Comparison of ENCODE assay signal across 28 cellular contexts in genomic region chr4:100839712-100840111, GRCh38.
"Had no signal": no experiment of that assay in that cellular context is flagged by ENCODE, and none has a peak within 500 bp of the region (broad histone marks: within the 10 kb centered on the region; RNA-seq: fewer than 3 reads in every experiment).

No MANE protein-coding gene starts in this region.

- H3K27me3 ChIP-seq: colonic mucosa, dorsolateral prefrontal cortex, esophagus muscularis mucosa, esophagus squamous epithelium, foreskin keratinocyte, gastrocnemius medialis, gastroesophageal sphincter, heart left ventricle, heart right ventricle had no signal

- H3K27ac Mint-ChIP-seq: dendritic cell treated with granulocyte-macrophage colony-stimulating factor and Interleukin-4, amounts not matched to agents 40 ng/mL and 50 ng/mL, for 4 days; effector memory CD8-positive, alpha-beta T cell; endodermal cell had no signal

- H3K36me3 ChIP-seq: colonic mucosa, esophagus muscularis mucosa, esophagus squamous epithelium, gastrocnemius medialis, gastroesophageal sphincter, heart left ventricle, heart right ventricle had no signal

- ATAC-seq: effector memory CD8-positive, alpha-beta T cell; esophagus mucosa; foreskin keratinocyte; gastrocnemius medialis; gastroesophageal sphincter; heart left ventricle; heart right ventricle had no signal

- FAIRE-seq: colon, endometrium, endothelial cell of umbilical vein had no signal

- H3K4me1 ChIP-seq: colonic mucosa, esophagus muscularis mucosa, esophagus squamous epithelium, foreskin keratinocyte, gastrocnemius medialis, gastroesophageal sphincter, heart left ventricle, heart right ventricle had no signal

- DNase-seq: colonic mucosa; cortex of kidney; dermis blood vessel endothelial cell; dorsolateral prefrontal cortex; effector CD4-positive, alpha-beta T cell; effector CD8-positive, alpha-beta T cell; effector memory CD4-positive, alpha-beta T cell; effector memory CD8-positive, alpha-beta T cell; endodermal cell; erythroblast; esophagus squamous epithelium; foreskin fibroblast; foreskin keratinocyte; foreskin melanocyte; gastrocnemius medialis; glutamatergic neuron; head of caudate nucleus; heart left ventricle; heart right ventricle had no signal

- H3K4me3 ChIP-seq: colonic mucosa, coronary artery, dorsolateral prefrontal cortex, esophagus muscularis mucosa, esophagus squamous epithelium, gastrocnemius medialis, gastroesophageal sphincter, heart left ventricle, heart right ventricle had no signal

- H3K4me3 Mint-ChIP-seq: dendritic cell treated with granulocyte-macrophage colony-stimulating factor and Interleukin-4, amounts not matched to agents 40 ng/mL and 50 ng/mL, for 4 days; effector memory CD8-positive, alpha-beta T cell; endodermal cell had no signal

- H3K9me3 Mint-ChIP-seq: dendritic cell treated with granulocyte-macrophage colony-stimulating factor and Interleukin-4, amounts not matched to agents 40 ng/mL and 50 ng/mL, for 4 days; effector memory CD8-positive, alpha-beta T cell had no signal

- H3K9me3 ChIP-seq: colonic mucosa, esophagus muscularis mucosa, esophagus squamous epithelium, gastrocnemius medialis, gastroesophageal sphincter, heart left ventricle, heart right ventricle had no signal

- H3K27ac ChIP-seq: colonic mucosa, coronary artery, dorsolateral prefrontal cortex, epithelial cell of prostate, esophagus muscularis mucosa, esophagus squamous epithelium, foreskin keratinocyte, gastrocnemius medialis, gastroesophageal sphincter, heart left ventricle, heart right ventricle had no signal

- H3K27me3 Mint-ChIP-seq: dendritic cell treated with granulocyte-macrophage colony-stimulating factor and Interleukin-4, amounts not matched to agents 40 ng/mL and 50 ng/mL, for 4 days had no signal
